In the genomic region with DNA sequence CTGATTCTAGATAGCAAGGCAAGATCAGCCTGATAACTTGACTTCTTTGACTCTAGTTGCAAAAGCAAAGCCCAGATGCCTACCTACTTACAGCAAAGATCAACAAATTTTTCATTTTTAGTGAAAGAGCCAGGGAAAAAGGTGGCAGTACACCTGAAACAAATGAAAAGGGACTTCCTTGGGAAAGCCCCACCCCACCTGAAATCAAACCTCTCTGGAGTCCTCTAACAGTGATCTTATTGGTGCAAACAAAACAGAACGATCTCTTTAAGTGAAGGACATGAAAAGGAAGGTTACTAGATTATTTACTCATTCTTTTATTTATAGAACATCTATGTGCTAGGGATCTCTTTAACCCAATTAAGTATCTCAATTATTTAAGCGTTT, we compare ENCODE assay signal across 9 cellular contexts. TPM values are rescaled to one million over a fixed set of nuclear protein-coding genes. Genes with fewer than 3 reads are reported as not detected.
DNase-seq lines count a peak whose midpoint lies in the region; ATAC-seq and TF ChIP-seq lines count a peak whose summit lies in the region.
"Had no signal": no experiment of that assay in that cellular context is flagged by ENCODE, and none has a peak within 500 bp of the region (broad histone marks: within the 10 kb centered on the region; RNA-seq: fewer than 3 reads in every experiment).

No MANE protein-coding gene starts in this region.

- H3K27me3 Mint-ChIP-seq in endothelial cell (ENCODE audit: unreplicated experiment): peaks cover 3% of the 10 kb centered on the region

- H3K4me3 Mint-ChIP-seq in endothelial cell (ENCODE audit: unreplicated experiment): no peak overlapping the region

- peak overlapping the region; percentile 75 for H3K27ac ChIP-seq in lower lobe of right lung
- H3K27ac ChIP-seq: tibial artery had no signal

- no peaks in the 10 kb centered on the region for H3K36me3 Mint-ChIP-seq in endothelial cell (ENCODE audit: low read depth, unreplicated experiment)

- peak overlapping the region; percentile 90 for H3K4me3 ChIP-seq in NB4 (ENCODE audit: low read depth, low read length)
- H3K4me3 ChIP-seq in lower lobe of right lung: peak overlapping the region; percentile 49

- DNase-seq in DMS79 (lab: John Stamatoyannopoulos, UW) (peak; percentile 44), NB4 (ENCODE audit: low read depth) (no peak), lower lobe of right lung (no peak), endothelial cell (ENCODE audit: low spot score) (no peak), EL (no peak), islet precursor cell (no peak), HCEC 1CT (no peak)
- DNase-seq: tibial artery had no signal

- H3K36me3 ChIP-seq in lower lobe of right lung: no peaks in the 10 kb centered on the region
- H3K36me3 ChIP-seq: tibial artery had no signal

- intact Hi-C loops in lower lobe of right lung (cut with DNase I): no loop called here

- TF ChIP-seq CTCF in NB4 (IDR thresholded peaks at IDR 0.05; ENCODE audit: low read depth, low read length) (no peak), lower lobe of right lung (IDR thresholded peaks at IDR 0.05) (no peak), endothelial cell (IDR thresholded peaks at IDR 0.05; ENCODE audit: unreplicated experiment) (no peak)

- no peaks in the 10 kb centered on the region for H3K9me3 Mint-ChIP-seq in endothelial cell (ENCODE audit: unreplicated experiment)

- no peaks in the 10 kb centered on the region for H3K27me3 ChIP-seq in lower lobe of right lung (ENCODE audit: low read depth)
- H3K27me3 ChIP-seq: tibial artery had no signal

- peak; percentile 5 for ATAC-seq in GM19463 (IDR thresholded peaks at IDR 0.05; ENCODE audit: unreplicated experiment)
- ATAC-seq in lower lobe of right lung: no peak

- H3K4me1 ChIP-seq in lower lobe of right lung: peaks cover 27% of the 10 kb centered on the region
- H3K4me1 ChIP-seq: tibial artery had no signal

- no peak overlapping the region for H3K27ac Mint-ChIP-seq in endothelial cell (ENCODE audit: unreplicated experiment)

- TF ChIP-seq POLR2A in NB4 (IDR thresholded peaks at IDR 0.05; ENCODE audit: extremely low read depth, insufficient read length): no peak

- H3K9me3 ChIP-seq in lower lobe of right lung: no peaks in the 10 kb centered on the region
- H3K9me3 ChIP-seq: tibial artery had no signal

- peaks cover 27% of the 10 kb centered on the region for H3K4me1 Mint-ChIP-seq in endothelial cell (ENCODE audit: unreplicated experiment)

RNA-seq across cellular contexts. Expression of gene LCP1, which starts 0.5 kb away (rescaled TPM):
- total RNA-seq in lower lobe of right lung (371 TPM), endothelial cell (ENCODE audit: unreplicated experiment) (11.9 TPM)

RNA-seq across cellular contexts. Expression of gene LRRC63, which starts 29.2 kb away (rescaled TPM):
- total RNA-seq in lower lobe of right lung: 1.7 TPM
- total RNA-seq in endothelial cell (ENCODE audit: unreplicated experiment): not detected

Comparison
In these comparisons a context has a peak if more than half of its experiments do, and no peak if none do; other contexts are left out.
1. RNA of gene LCP1, which starts 0.5 kb away (total RNA-seq): 371 TPM in lower lobe of right lung (single experiment); 11.9 TPM in endothelial cell (single experiment); every median in the first group is over 10 times any median in the second.